In genomic region chr1:230167419-230167852, GRCh38 we compare ENCODE assay signal across 8 cellular contexts.
DNase-seq lines count a peak whose midpoint lies in the region; ATAC-seq, FAIRE-seq and TF ChIP-seq lines count a peak whose summit lies in the region.

No MANE protein-coding gene starts in this region.

- peaks cover 26% of the 10 kb centered on the region for H3K4me1 Mint-ChIP-seq in activated CD8-positive, alpha-beta T cell treated with anti-CD3 and anti-CD28 coated beads, Interleukin-2, amount 10 ng/mL, durations not matched to agents 7 days and 5 days (ENCODE audit: low read depth)

- peak; percentile 90 for FAIRE-seq in GM19239 (lab: Jason Lieb, UNC)

- CTCF ChIA-PET in activated CD8-positive, alpha-beta T cell treated with anti-CD3 and anti-CD28 coated beads, Interleukin-2, amount 10 ng/mL, durations not matched to agents 7 days and 5 days (lab: Charles Lee), result interaction anchor here (0.7 to 3.7 kb wide), 32 partner anchors 9 to 517 kb away, joined by 3 to 20 read pairs (median 4); no protein-coding TSS in a partner anchor

- no peak for DNase-seq in GM19239 (ENCODE audit: insufficient read length, low spot score)
- peak; percentile 6 for DNase-seq in NCI-H226
- peak; percentile 52 for DNase-seq in activated CD8-positive, alpha-beta T cell treated with anti-CD3 and anti-CD28 coated beads, Interleukin-2, amount 10 ng/mL, durations not matched to agents 7 days and 5 days
- DNase-seq in fibroblast of mammary gland (ENCODE audit: low read depth), result peak; percentile 83
- no peak for DNase-seq in psoas muscle

- WGBS in psoas muscle, 3 donors, result 84 to 88% (median 86%) methylated on average over 7 to 12 of the region's 12 CpGs

- no peak overlapping the region for H3K27ac Mint-ChIP-seq in activated CD8-positive, alpha-beta T cell treated with anti-CD3 and anti-CD28 coated beads, Interleukin-2, amount 10 ng/mL, durations not matched to agents 7 days and 5 days

- H3K27ac ChIP-seq in C4-2B, result no peak overlapping the region
- H3K27ac ChIP-seq in psoas muscle, result no peak overlapping the region

- H3K27me3 Mint-ChIP-seq in activated CD8-positive, alpha-beta T cell treated with anti-CD3 and anti-CD28 coated beads, Interleukin-2, amount 10 ng/mL, durations not matched to agents 7 days and 5 days (ENCODE audit: low read depth), result no peaks in the 10 kb centered on the region

- intact Hi-C loops in psoas muscle (cut with DNase I), result no loop called here

- POLR2A ChIA-PET in activated CD8-positive, alpha-beta T cell treated with anti-CD3 and anti-CD28 coated beads, Interleukin-2, amount 10 ng/mL, durations not matched to agents 7 days and 5 days (lab: Charles Lee), result no interaction called here

- H3K9me3 Mint-ChIP-seq in activated CD8-positive, alpha-beta T cell treated with anti-CD3 and anti-CD28 coated beads, Interleukin-2, amount 10 ng/mL, durations not matched to agents 7 days and 5 days (ENCODE audit: insufficient read depth), result no peaks in the 10 kb centered on the region

- TF ChIP-seq CTCF in C4-2B (conservative IDR thresholded peaks at IDR 0.05) (peak; percentile 85), fibroblast of mammary gland (conservative IDR thresholded peaks at IDR 0.05; ENCODE audit: control insufficient read depth, insufficient read depth, low read depth, low read length) (peak; percentile 74), psoas muscle (IDR thresholded peaks at IDR 0.05) (peak; percentile 59)

- H3K36me3 Mint-ChIP-seq in activated CD8-positive, alpha-beta T cell treated with anti-CD3 and anti-CD28 coated beads, Interleukin-2, amount 10 ng/mL, durations not matched to agents 7 days and 5 days (ENCODE audit: low read depth), result no peaks in the 10 kb centered on the region

- peak; percentile 78 for ATAC-seq in activated CD8-positive, alpha-beta T cell treated with anti-CD3 and anti-CD28 coated beads, Interleukin-2, amount 10 ng/mL, durations not matched to agents 7 days and 5 days
- ATAC-seq in psoas muscle (peak in 2 of 4 donors; percentile 12 to 26), GM21360 (IDR thresholded peaks at IDR 0.05; ENCODE audit: unreplicated experiment) (no peak), HG03469 (IDR thresholded peaks at IDR 0.05; ENCODE audit: unreplicated experiment) (no peak)

- H3K9me3 ChIP-seq in psoas muscle, result no peaks in the 10 kb centered on the region

- no peaks in the 10 kb centered on the region for H3K36me3 ChIP-seq in psoas muscle (ENCODE audit: insufficient read depth in 1 of 2, low read depth in 1 of 2)

- peaks cover 61% of the 10 kb centered on the region for H3K4me1 ChIP-seq in psoas muscle

- no peak overlapping the region for H3K4me3 Mint-ChIP-seq in activated CD8-positive, alpha-beta T cell treated with anti-CD3 and anti-CD28 coated beads, Interleukin-2, amount 10 ng/mL, durations not matched to agents 7 days and 5 days

- no peaks in the 10 kb centered on the region for H3K27me3 ChIP-seq in psoas muscle (ENCODE audit: insufficient read depth in 3 of 3, low read length in 2 of 3)

- H3K4me3 ChIP-seq in fibroblast of mammary gland (ENCODE audit: control insufficient read depth, low read depth, low read length) (no peak overlapping the region), psoas muscle (no peak overlapping the region)

Comparison
In these comparisons a context has a peak if more than half of its experiments do, and no peak if none do; other contexts are left out.
1. DNase-seq: peak in NCI-H226 (single experiment), activated CD8-positive, alpha-beta T cell treated with anti-CD3 and anti-CD28 coated beads, Interleukin-2, amount 10 ng/mL, durations not matched to agents 7 days and 5 days (single experiment) and fibroblast of mammary gland (single experiment); none in GM19239 (single experiment) and psoas muscle (0 of 2).
2. Peak in every context shown above with its lines, with median percentiles within 50 percentile points of each other: CTCF ChIP-seq.